Comparison of ENCODE assay signal across 23 cellular contexts in the genomic region with DNA sequence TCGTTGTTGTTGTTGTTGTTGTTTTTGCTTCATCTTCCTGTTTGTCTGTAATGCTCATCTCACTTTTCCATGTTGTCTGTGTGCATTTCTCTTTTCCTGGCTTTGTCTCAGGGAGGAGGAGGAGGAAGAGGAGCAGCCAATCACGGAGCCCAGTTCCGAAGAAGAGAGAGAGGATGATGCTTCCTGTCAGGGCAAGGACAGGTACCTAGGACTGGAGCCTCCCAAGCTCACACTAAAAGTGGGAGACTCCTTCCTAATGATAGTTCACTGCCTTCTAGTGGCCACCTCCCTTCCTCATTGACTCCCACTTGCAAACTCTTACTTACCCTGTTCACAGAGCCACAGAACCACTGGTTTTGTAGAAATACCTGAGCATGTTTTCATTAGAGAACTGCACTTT.
"Had no signal": no experiment of that assay in that cellular context is flagged by ENCODE, and none has a peak within 500 bp of the region (broad histone marks: within the 10 kb centered on the region; RNA-seq: fewer than 3 reads in every experiment).

No MANE protein-coding gene starts in this region.

- H3K4me3 ChIP-seq: breast epithelium, gastrocnemius medialis, hepatocyte, suprapubic skin, tibial artery had no signal

- H3K27ac Mint-ChIP-seq: activated B cell treated with CpG ODN at 0.5 μM for 24 hours; activated CD4-positive, alpha-beta T cell treated with anti-CD3 and anti-CD28 coated beads for 36 hours; activated naive CD4-positive, alpha-beta T cell treated with anti-CD3 and anti-CD28 coated beads, Interleukin-2, amount 50 U/mL, for 72 hours; activated T-cell treated with anti-CD3 and anti-CD28 coated beads, Interleukin-2, amount 50 U/mL, for 72 hours; mesothelial cell of epicardium; naive thymus-derived CD4-positive, alpha-beta T cell had no signal

- H3K36me3 ChIP-seq: breast epithelium, gastrocnemius medialis, suprapubic skin, tibial artery had no signal

- H3K4me1 ChIP-seq: breast epithelium, gastrocnemius medialis, suprapubic skin had no signal

- DNase-seq: activated B cell treated with CpG ODN at 0.5 μM for 24 hours; activated CD4-positive, alpha-beta T cell treated with anti-CD3 and anti-CD28 coated beads for 36 hours; activated naive CD4-positive, alpha-beta T cell; activated T-cell treated with anti-CD3 and anti-CD28 coated beads for 4 hours; activated T-cell treated with anti-CD3 and anti-CD28 coated beads, Interleukin-2, amount 50 U/mL, for 72 hours; central memory CD4-positive, alpha-beta T cell; gastrocnemius medialis; glutamatergic neuron; kidney; left colon; mammary epithelial cell; naive thymus-derived CD4-positive, alpha-beta T cell; nucleus accumbens; right cardiac atrium; stimulated activated naive CD4-positive, alpha-beta T cell; T-helper 2 cell; tibial artery had no signal

- H3K4me3 Mint-ChIP-seq: activated B cell treated with CpG ODN at 0.5 μM for 24 hours; activated CD4-positive, alpha-beta T cell treated with anti-CD3 and anti-CD28 coated beads for 36 hours; activated T-cell treated with anti-CD3 and anti-CD28 coated beads, Interleukin-2, amount 50 U/mL, for 72 hours; mesothelial cell of epicardium; naive thymus-derived CD4-positive, alpha-beta T cell; neural crest cell had no signal

- H3K9me3 Mint-ChIP-seq: activated B cell treated with CpG ODN at 0.5 μM for 24 hours, mesothelial cell of epicardium, neural crest cell had no signal

- H3K4me2 ChIP-seq: hepatocyte had no signal

- H3K27ac ChIP-seq: gastrocnemius medialis, hepatocyte, suprapubic skin, tibial artery had no signal

- H3K36me3 Mint-ChIP-seq: activated naive CD4-positive, alpha-beta T cell treated with anti-CD3 and anti-CD28 coated beads, Interleukin-2, amount 50 U/mL, for 72 hours; mesothelial cell of epicardium; naive thymus-derived CD4-positive, alpha-beta T cell had no signal

- H3K27me3 ChIP-seq: breast epithelium, gastrocnemius medialis, hepatocyte, suprapubic skin, tibial artery had no signal

- H3K4me1 Mint-ChIP-seq: activated B cell treated with CpG ODN at 0.5 μM for 24 hours; activated CD4-positive, alpha-beta T cell treated with anti-CD3 and anti-CD28 coated beads for 36 hours; mesothelial cell of epicardium; naive thymus-derived CD4-positive, alpha-beta T cell; neural crest cell had no signal

- H2AFZ ChIP-seq: hepatocyte had no signal

- ATAC-seq: activated CD4-positive, alpha-beta T cell treated with anti-CD3 and anti-CD28 coated beads for 36 hours; activated naive CD4-positive, alpha-beta T cell treated with anti-CD3 and anti-CD28 coated beads, Interleukin-2, amount 50 U/mL, for 72 hours; activated T-cell treated with anti-CD3 and anti-CD28 coated beads, Interleukin-2, amount 50 U/mL, for 72 hours; gastrocnemius medialis; left colon; naive thymus-derived CD4-positive, alpha-beta T cell; right cardiac atrium had no signal

- FAIRE-seq: kidney had no signal

- H3K9me3 ChIP-seq: breast epithelium, gastrocnemius medialis, suprapubic skin, tibial artery had no signal

- H3K79me2 ChIP-seq: hepatocyte had no signal
